Comparison of ENCODE assay signal across 13 cellular contexts in genomic region chr17:51263001-51263400, GRCh38. TPM values are rescaled to one million over a fixed set of nuclear protein-coding genes. Genes with fewer than 3 reads are reported as not detected.
DNase-seq lines count a peak whose midpoint lies in the region; ATAC-seq and TF ChIP-seq lines count a peak whose summit lies in the region.
"Had no signal": no experiment of that assay in that cellular context is flagged by ENCODE, and none has a peak within 500 bp of the region (broad histone marks: within the 10 kb centered on the region; RNA-seq: fewer than 3 reads in every experiment).

No MANE protein-coding gene starts in this region.

- no peak for DNase-seq in stimulated activated naive CD8-positive, alpha-beta T cell treated with anti-CD3 and anti-CD28 coated beads, Interleukin-15, Interleukin-2, amounts not matched to agents 100 U/mL and 50 U/mL, for 24 hours
- DNase-seq in activated B cell treated with CpG ODN at 0.5 μM for 24 hours (no peak), hepatocyte (ENCODE audit: low spot score) (peak; percentile 18), Ammon's horn (ENCODE audit: low spot score) (no peak), GF-D8 (lab: John Stamatoyannopoulos, UW) (no peak), SIG-M5 treated with dmso at 0.1 percent for 504 hours (lab: John Stamatoyannopoulos, UW; ENCODE audit: unreplicated experiment) (no peak)
- DNase-seq: activated CD8-positive, alpha-beta memory T cell treated with anti-CD3 and anti-CD28 coated beads, Interleukin-2, amount 50 U/mL, for 48 hours; COR-L47; dorsolateral prefrontal cortex; hippocampal formation; SJCRH30 had no signal

- H3K4me1 ChIP-seq in hepatocyte (ENCODE audit: insufficient read depth), result peaks cover 16% of the 10 kb centered on the region
- H3K4me1 ChIP-seq: SJCRH30 had no signal

- H3K27me3 Mint-ChIP-seq in stimulated activated naive CD8-positive, alpha-beta T cell treated with anti-CD3 and anti-CD28 coated beads, Interleukin-15, Interleukin-2, amounts not matched to agents 100 ng/mL and 50 ng/mL, for 24 hours, result no peaks in the 10 kb centered on the region
- no peaks in the 10 kb centered on the region for H3K27me3 Mint-ChIP-seq in activated B cell treated with CpG ODN at 0.5 μM for 24 hours

- H3K36me3 Mint-ChIP-seq in stimulated activated naive CD8-positive, alpha-beta T cell treated with anti-CD3 and anti-CD28 coated beads, Interleukin-15, Interleukin-2, amounts not matched to agents 100 ng/mL and 50 ng/mL, for 24 hours (ENCODE audit: low read depth), result peaks cover 59% of the 10 kb centered on the region
- peaks cover 51% of the 10 kb centered on the region for H3K36me3 Mint-ChIP-seq in activated B cell treated with CpG ODN at 0.5 μM for 24 hours (ENCODE audit: low read depth)

- POLR2A ChIA-PET in activated B cell treated with CpG ODN at 0.5 μM for 24 hours (lab: Charles Lee), result no interaction called here

- peaks cover 30% of the 10 kb centered on the region for H4K20me1 ChIP-seq in hepatocyte (ENCODE audit: insufficient read depth, poor library complexity, severe bottlenecking)

- H3K4me1 Mint-ChIP-seq in stimulated activated naive CD8-positive, alpha-beta T cell treated with anti-CD3 and anti-CD28 coated beads, Interleukin-15, Interleukin-2, amounts not matched to agents 100 ng/mL and 50 ng/mL, for 24 hours (ENCODE audit: low read depth), result peaks cover 63% of the 10 kb centered on the region
- peaks cover 46% of the 10 kb centered on the region for H3K4me1 Mint-ChIP-seq in activated B cell treated with CpG ODN at 0.5 μM for 24 hours

- no peak overlapping the region for H3K27ac ChIP-seq in hepatocyte
- H3K27ac ChIP-seq: SJCRH30 had no signal

- TF ChIP-seq CTCF in activated B cell treated with CpG ODN at 0.5 μM for 24 hours (IDR thresholded peaks at IDR 0.05) (no peak), hepatocyte (IDR thresholded peaks at IDR 0.05; ENCODE audit: poor library complexity) (no peak)

- ATAC-seq in stimulated activated naive CD8-positive, alpha-beta T cell treated with anti-CD3 and anti-CD28 coated beads, Interleukin-15, Interleukin-2, amounts not matched to agents 100 U/mL and 50 U/mL, for 24 hours, result no peak
- ATAC-seq in activated B cell treated with CpG ODN at 0.5 μM for 24 hours (ENCODE audit: low read depth) (no peak), GM19395 (IDR thresholded peaks at IDR 0.05; ENCODE audit: unreplicated experiment) (no peak)

- no peaks in the 10 kb centered on the region for H3K9me3 Mint-ChIP-seq in stimulated activated naive CD8-positive, alpha-beta T cell treated with anti-CD3 and anti-CD28 coated beads, Interleukin-15, Interleukin-2, amounts not matched to agents 100 ng/mL and 50 ng/mL, for 24 hours
- H3K9me3 Mint-ChIP-seq in activated B cell treated with CpG ODN at 0.5 μM for 24 hours, result no peaks in the 10 kb centered on the region

- H3K36me3 ChIP-seq in hepatocyte (replicated peaks; ENCODE audit: insufficient read depth, low read depth), result no peaks in the 10 kb centered on the region

- H3K4me3 ChIP-seq in hepatocyte, result no peak overlapping the region
- H3K4me3 ChIP-seq: SJCRH30 had no signal

- CTCF ChIA-PET in activated B cell treated with CpG ODN at 0.5 μM for 24 hours (lab: Charles Lee), result no interaction called here

- intact Hi-C loops in activated B cell treated with CpG ODN at 0.5 μM for 24 hours (cut with micrococcal nuclease), result loop anchor here (5.0 kb wide), 1 partner anchor 206 kb away; no protein-coding TSS in a partner anchor

- H3K79me2 ChIP-seq in hepatocyte, result peaks cover 79% of the 10 kb centered on the region

- H2AFZ ChIP-seq in hepatocyte, result no peak overlapping the region

- no peak overlapping the region for H3K4me2 ChIP-seq in hepatocyte

- H3K27me3 ChIP-seq in hepatocyte, result no peaks in the 10 kb centered on the region
- H3K27me3 ChIP-seq: dorsolateral prefrontal cortex, SJCRH30 had no signal

- H3K9me2 ChIP-seq in hepatocyte (replicated peaks; ENCODE audit: insufficient read depth), result no peaks in the 10 kb centered on the region

- peak overlapping the region; percentile 87 for H3K27ac Mint-ChIP-seq in stimulated activated naive CD8-positive, alpha-beta T cell treated with anti-CD3 and anti-CD28 coated beads, Interleukin-15, Interleukin-2, amounts not matched to agents 100 ng/mL and 50 ng/mL, for 24 hours
- no peak overlapping the region for H3K27ac Mint-ChIP-seq in activated B cell treated with CpG ODN at 0.5 μM for 24 hours

- no peaks in the 10 kb centered on the region for H3K9me3 ChIP-seq in hepatocyte (ENCODE audit: low read depth)
- H3K9me3 ChIP-seq: SJCRH30 had no signal

- WGBS in hepatocyte (ENCODE audit: low lambda C conversion rate, missing lambda C conversion rate), result 90% methylated on average over 3 of the region's 3 CpGs

- H3K4me3 Mint-ChIP-seq in stimulated activated naive CD8-positive, alpha-beta T cell treated with anti-CD3 and anti-CD28 coated beads, Interleukin-15, Interleukin-2, amounts not matched to agents 100 ng/mL and 50 ng/mL, for 24 hours, result peak overlapping the region; percentile 73
- H3K4me3 Mint-ChIP-seq in activated B cell treated with CpG ODN at 0.5 μM for 24 hours, result peak overlapping the region; percentile 37

RNA-seq across cellular contexts. Expression of gene UTP18, which starts 2.7 kb away (rescaled TPM):
- 37.0 and 39.1 TPM in 2 replicates for total RNA-seq in activated B cell treated with CpG ODN at 0.5 μM for 24 hours
- total RNA-seq in hepatocyte, result 30.3 and 31.3 TPM in 2 replicates
- 31.8 and 38.2 TPM in 2 replicates for polyA plus RNA-seq in hepatocyte

RNA-seq across cellular contexts. Expression of gene MBTD1, which starts 3.2 kb away (rescaled TPM):
- total RNA-seq in activated B cell treated with CpG ODN at 0.5 μM for 24 hours (18.3 and 23.6 TPM in 2 replicates), hepatocyte (15.3 and 24.2 TPM in 2 replicates)
- polyA plus RNA-seq in hepatocyte, result 3.2 and 4.5 TPM in 2 replicates
